Comparison of ENCODE assay signal across 8 cellular contexts in the genomic region with DNA sequence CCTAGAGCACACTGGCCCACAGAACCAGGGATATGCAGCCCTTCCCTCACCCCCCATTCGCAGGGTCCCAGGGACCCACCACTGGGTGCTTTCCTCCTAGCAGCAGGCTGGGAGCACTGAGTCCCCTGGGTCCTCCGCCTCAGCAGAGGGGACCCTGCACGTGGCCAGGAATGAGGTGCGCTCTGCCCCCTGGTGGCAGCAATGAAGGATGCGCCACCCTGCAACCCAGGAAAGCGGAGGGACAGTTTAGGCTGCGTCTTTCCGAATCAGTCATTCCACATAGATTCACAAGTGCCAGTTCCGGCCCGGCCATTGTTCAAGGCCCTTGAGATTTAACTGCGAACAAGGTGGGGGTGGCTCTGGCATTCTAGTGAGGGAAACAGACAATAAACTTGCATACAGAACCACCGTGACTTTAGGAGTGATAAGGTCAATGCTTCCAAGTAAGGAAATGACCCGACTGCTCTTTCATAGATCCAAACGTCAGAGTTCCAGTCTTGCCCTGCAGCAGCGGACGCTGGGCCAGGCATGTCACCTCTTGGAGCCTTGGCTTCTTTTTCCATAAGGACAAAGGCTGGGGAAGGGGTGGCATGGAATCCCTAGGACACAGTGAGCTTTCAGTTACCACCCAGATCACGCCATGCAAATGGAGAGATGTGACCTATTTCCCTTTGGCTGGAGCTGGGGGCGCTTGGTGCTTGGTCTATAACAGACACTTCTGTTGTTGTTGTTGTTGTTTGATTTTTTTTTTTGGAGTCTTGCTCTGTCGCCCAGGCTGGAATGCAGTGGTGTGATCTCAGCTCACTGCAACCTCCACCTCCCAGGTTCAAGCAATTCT. TPM values are rescaled to one million over a fixed set of nuclear protein-coding genes. Genes with fewer than 3 reads are reported as not detected.
A peak's percentile ranks its signal among the peaks of the same experiment; 100 is the strongest.
DNase-seq lines count a peak whose midpoint lies in the region; ATAC-seq lines count a peak whose summit lies in the region.

No MANE protein-coding gene starts in this region.

- H3K79me1 ChIP-seq in mesenchymal stem cell (replicated peaks; ENCODE audit: low read length, poor library complexity, severe bottlenecking) = peaks cover 13% of the 10 kb centered on the region

- peak overlapping the region; percentile 88 for H4K8ac ChIP-seq in mesenchymal stem cell (ENCODE audit: low read length)

- peak overlapping the region; percentile 96 for H3K18ac ChIP-seq in mesenchymal stem cell (ENCODE audit: low read depth in 1 of 2, low read length in 2 of 2)

- H2AK5ac ChIP-seq in mesenchymal stem cell (ENCODE audit: low read length, severe bottlenecking) = peak overlapping the region; percentile 14

- H2BK15ac ChIP-seq in mesenchymal stem cell (ENCODE audit: low read depth, poor library complexity, severe bottlenecking) = no peak overlapping the region

- no peaks in the 10 kb centered on the region for H3K9me3 ChIP-seq in mesenchymal stem cell (ENCODE audit: control insufficient read depth, low read length)

- peak overlapping the region; percentile 98 for H4K91ac ChIP-seq in mesenchymal stem cell (ENCODE audit: low read length)

- H2AFZ ChIP-seq in mesenchymal stem cell (ENCODE audit: low read depth, low read length) = no peak overlapping the region

- peak overlapping the region; percentile 85 for H3K9ac ChIP-seq in mesenchymal stem cell (ENCODE audit: low read length)

- H3K4ac ChIP-seq in mesenchymal stem cell (ENCODE audit: low read depth in 1 of 2, low read length in 2 of 2) = peak overlapping the region; percentile 40 to 92

- peak overlapping the region in 1 of 2 experiments; percentile 88 for H3K14ac ChIP-seq in mesenchymal stem cell (ENCODE audit: low read length in 2 of 2)

- H3K4me1 ChIP-seq in mesenchymal stem cell (ENCODE audit: control insufficient read depth, insufficient read depth, low read depth, low read length) = peaks cover 63% of the 10 kb centered on the region

- H3K4me3 ChIP-seq in mesenchymal stem cell (ENCODE audit: insufficient read depth in 1 of 2, low read depth in 1 of 2, low read length in 2 of 2) = peak overlapping the region in 1 of 2 experiments; percentile 60

- 10% methylated on average over 19 of the region's 19 CpGs for WGBS in mesenchymal stem cell

- DNase-seq in EL = peak; percentile 86
- peak; percentile 70 for DNase-seq in NCI-H748 (lab: John Stamatoyannopoulos, UW; ENCODE audit: unreplicated experiment)
- peak; percentile 72 to 75 for DNase-seq in activated CD4-positive, alpha-beta T cell treated with anti-CD3 and anti-CD28 coated beads, Interleukin-2, amount 50 U/mL, for 4 hours
- peak; percentile 70 for DNase-seq in effector CD4-positive, alpha-beta T cell
- DNase-seq in mesenchymal stem cell = peak; percentile 86
- peak; percentile 62 for DNase-seq in stimulated activated CD8-positive, alpha-beta memory T cell treated with anti-CD3 and anti-CD28 coated beads, Interleukin-15, amount 100 ng/mL, for 1 hour (ENCODE audit: low read depth)

- H3K36me3 ChIP-seq in mesenchymal stem cell (ENCODE audit: control insufficient read depth in 1 of 2, insufficient read depth in 2 of 2, low read depth in 1 of 2, low read length in 2 of 2) = peaks cover 26 to 31% of the 10 kb centered on the region in 2 experiments

- no peak overlapping the region for H2BK5ac ChIP-seq in mesenchymal stem cell (ENCODE audit: low read depth, low read length, poor library complexity, severe bottlenecking)

- peak overlapping the region; percentile 34 for H3K27ac ChIP-seq in mesenchymal stem cell (ENCODE audit: low read length, poor library complexity, severe bottlenecking)

- peak overlapping the region; percentile 74 for H2BK120ac ChIP-seq in mesenchymal stem cell (ENCODE audit: low read depth, low read length)

- H2BK12ac ChIP-seq in mesenchymal stem cell (ENCODE audit: low read length in 2 of 2) = peak overlapping the region; percentile 99

- no peak overlapping the region for H3K4me2 ChIP-seq in mesenchymal stem cell (ENCODE audit: low read length, poor library complexity, severe bottlenecking)

- no peaks in the 10 kb centered on the region for H3K27me3 ChIP-seq in mesenchymal stem cell (ENCODE audit: control insufficient read depth in 1 of 2, insufficient read depth in 1 of 2, low read length in 2 of 2)

- no peak overlapping the region for H3K23ac ChIP-seq in mesenchymal stem cell (ENCODE audit: low read length in 2 of 2)

- ATAC-seq in HG03280 (IDR thresholded peaks at IDR 0.05; ENCODE audit: unreplicated experiment) = peak; percentile 61
- ATAC-seq in HG02623 (IDR thresholded peaks at IDR 0.05; ENCODE audit: unreplicated experiment) = no peak

RNA-seq across cellular contexts. Expression of a gene that starts 7.7 kb away (rescaled TPM):
- polyA plus RNA-seq in mesenchymal stem cell (2013, experiment 1 of 2) = 29.1 TPM
- polyA plus RNA-seq in mesenchymal stem cell (2013, experiment 2 of 2) = 26.9 TPM

RNA-seq across cellular contexts. Expression of a gene that starts 11.7 kb away (rescaled TPM):
- 318 TPM for polyA plus RNA-seq in mesenchymal stem cell (2013, experiment 1 of 2)
- polyA plus RNA-seq in mesenchymal stem cell (2013, experiment 2 of 2) = 313 TPM

RNA-seq across cellular contexts. Expression of a gene that starts 16.4 kb away (rescaled TPM):
- 37.1 TPM for polyA plus RNA-seq in mesenchymal stem cell (2013, experiment 1 of 2)
- 35.4 TPM for polyA plus RNA-seq in mesenchymal stem cell (2013, experiment 2 of 2)

RNA-seq across cellular contexts. Expression of a gene that starts 18.9 kb away (rescaled TPM):
- polyA plus RNA-seq in mesenchymal stem cell (2013, experiment 1 of 2) = 31.2 TPM
- polyA plus RNA-seq in mesenchymal stem cell (2013, experiment 2 of 2) = 31.7 TPM

RNA-seq across cellular contexts. Expression of a gene that starts 36.8 kb away (rescaled TPM):
- 0.44 TPM for polyA plus RNA-seq in mesenchymal stem cell (2013, experiment 1 of 2)
- polyA plus RNA-seq in mesenchymal stem cell (2013, experiment 2 of 2) = 0.38 TPM
